ENCODE assay signal across 9 cellular contexts in the genomic region with DNA sequence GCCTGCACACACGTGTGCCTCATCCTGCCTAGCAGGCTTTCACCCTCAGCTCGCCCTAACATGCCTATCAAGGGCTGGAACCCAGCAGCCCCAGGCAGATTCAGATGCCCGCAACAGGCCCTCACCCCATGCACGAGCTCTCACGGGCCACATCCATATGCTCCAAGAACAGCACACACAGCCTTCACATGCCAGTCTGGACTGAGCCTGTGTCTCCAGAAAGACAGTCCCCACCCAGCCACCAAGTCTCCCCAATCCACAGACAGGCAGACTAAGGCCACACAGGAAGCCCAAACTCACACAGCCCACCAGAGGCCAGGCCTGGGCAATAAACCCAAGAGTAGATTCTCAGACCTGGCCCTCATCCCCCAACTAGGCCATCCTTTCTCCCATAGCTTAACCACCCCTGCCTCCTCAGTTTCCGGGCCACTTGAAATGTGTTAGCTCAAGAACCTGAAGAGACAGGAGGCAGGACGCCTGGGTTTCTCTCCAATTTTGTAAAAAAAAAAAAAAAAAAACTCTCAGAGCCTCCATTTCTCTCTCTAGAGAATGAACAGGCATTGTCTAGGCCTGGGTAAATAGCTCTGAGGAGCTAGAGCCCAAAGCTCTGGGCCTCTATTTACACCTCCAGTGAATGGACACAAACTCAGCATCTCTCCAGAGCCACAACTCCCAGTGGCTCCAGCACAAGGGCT. TPM values are rescaled to one million over a fixed set of nuclear protein-coding genes. Genes with fewer than 3 reads are reported as not detected.
DNase-seq lines count a peak whose midpoint lies in the region; ATAC-seq and TF ChIP-seq lines count a peak whose summit lies in the region.
"Had no signal": no experiment of that assay in that cellular context is flagged by ENCODE, and none has a peak within 500 bp of the region (broad histone marks: within the 10 kb centered on the region; RNA-seq: fewer than 3 reads in every experiment).

No MANE protein-coding gene starts in this region.

- H3K36me3 ChIP-seq in hepatocyte (replicated peaks; ENCODE audit: insufficient read depth, low read depth), result no peaks in the 10 kb centered on the region

- no peaks in the 10 kb centered on the region for H3K9me2 ChIP-seq in hepatocyte (replicated peaks; ENCODE audit: insufficient read depth)

- no peak for DNase-seq in HL-60 (ENCODE audit: low read depth in 1 of 2, low spot score in 1 of 2)
- peak; percentile 19 to 35 for DNase-seq in activated CD4-positive, alpha-beta T cell treated with anti-CD3 and anti-CD28 coated beads, Interleukin-2, amount 50 U/mL, for 48 hours
- no peak for DNase-seq in hepatocyte (ENCODE audit: low spot score)
- peak in 1 of 2 donors; percentile 54 for DNase-seq in stimulated activated effector memory CD8-positive, alpha-beta T cell treated with anti-CD3 and anti-CD28 coated beads, Interleukin-12 subunit alpha, Interleukin-12 subunit beta, amount 100 ng/mL, for 72 hours (ENCODE audit: low spot score in 2 of 2)
- no peak for DNase-seq in SHP77 treated with DMSO at 0.1 percent for 48 hours (lab: John Stamatoyannopoulos, UW)
- no peak for DNase-seq in GF-D8 (lab: John Stamatoyannopoulos, UW)
- no peak for DNase-seq in iPS-NIHi11 (ENCODE audit: low spot score)
- no peak for DNase-seq in NCI-H2196 treated with DMSO at 0.1 percent for 48 hours (lab: John Stamatoyannopoulos, UW; ENCODE audit: unreplicated experiment)
- DNase-seq: NCI-H1436 had no signal

- H2AFZ ChIP-seq in hepatocyte, result no peak overlapping the region

- peak overlapping the region; percentile 81 for H3K4me3 Mint-ChIP-seq in stimulated activated effector memory CD8-positive, alpha-beta T cell treated with anti-CD3 and anti-CD28 coated beads, Interleukin-12 subunit alpha, Interleukin-12 subunit beta, amount 100 ng/mL, for 72 hours

- TF ChIP-seq CTCF in HL-60 (IDR thresholded peaks at IDR 0.05; ENCODE audit: insufficient read depth, low read length) (no peak), hepatocyte (IDR thresholded peaks at IDR 0.05; ENCODE audit: poor library complexity) (no peak)

- H3K27me3 ChIP-seq in HL-60 (ENCODE audit: insufficient read depth, poor library complexity, severe bottlenecking), result no peaks in the 10 kb centered on the region
- no peaks in the 10 kb centered on the region for H3K27me3 ChIP-seq in hepatocyte

- peaks cover 78% of the 10 kb centered on the region for H3K79me2 ChIP-seq in hepatocyte

- H3K9me3 ChIP-seq in hepatocyte (ENCODE audit: low read depth), result no peaks in the 10 kb centered on the region

- H3K27ac ChIP-seq in HL-60 (replicated peaks) (peak overlapping the region; percentile 88; the same call in 1 of the 2 replicates), hepatocyte (peak overlapping the region; percentile 95)

- peak overlapping the region; percentile 74 for H3K4me3 ChIP-seq in HL-60 (replicated peaks; ENCODE audit: insufficient read depth, low read length)
- peak overlapping the region; percentile 79 for H3K4me3 ChIP-seq in hepatocyte

- H3K4me1 Mint-ChIP-seq in stimulated activated effector memory CD8-positive, alpha-beta T cell treated with anti-CD3 and anti-CD28 coated beads, Interleukin-12 subunit alpha, Interleukin-12 subunit beta, amount 100 ng/mL, for 72 hours, result peaks cover 69% of the 10 kb centered on the region

- H3K4me1 ChIP-seq in hepatocyte (ENCODE audit: insufficient read depth), result peaks cover 47% of the 10 kb centered on the region

- no peak for ATAC-seq in stimulated activated effector memory CD8-positive, alpha-beta T cell treated with anti-CD3 and anti-CD28 coated beads, Interleukin-12 subunit alpha, Interleukin-12 subunit beta, amount 100 ng/mL, for 72 hours

- peak overlapping the region; percentile 94 for H3K27ac Mint-ChIP-seq in stimulated activated effector memory CD8-positive, alpha-beta T cell treated with anti-CD3 and anti-CD28 coated beads, Interleukin-12 subunit alpha, Interleukin-12 subunit beta, amount 100 ng/mL, for 72 hours

- H3K36me3 Mint-ChIP-seq in stimulated activated effector memory CD8-positive, alpha-beta T cell treated with anti-CD3 and anti-CD28 coated beads, Interleukin-12 subunit alpha, Interleukin-12 subunit beta, amount 100 ng/mL, for 72 hours, result peaks cover 64% of the 10 kb centered on the region

- H4K20me1 ChIP-seq in hepatocyte (ENCODE audit: insufficient read depth, poor library complexity, severe bottlenecking), result peaks cover 46% of the 10 kb centered on the region

- H3K4me2 ChIP-seq in hepatocyte, result peak overlapping the region; percentile 78

- WGBS in hepatocyte (ENCODE audit: low lambda C conversion rate, missing lambda C conversion rate), result 40% methylated on average over 7 of the region's 7 CpGs

- no peaks in the 10 kb centered on the region for H3K9me3 Mint-ChIP-seq in stimulated activated effector memory CD8-positive, alpha-beta T cell treated with anti-CD3 and anti-CD28 coated beads, Interleukin-12 subunit alpha, Interleukin-12 subunit beta, amount 100 ng/mL, for 72 hours

RNA-seq across cellular contexts. Expression of a gene that starts 6.8 kb away (rescaled TPM):
- total RNA-seq in hepatocyte, result 46.3 and 47.2 TPM in 2 replicates
- 28.2 and 31.2 TPM in 2 replicates for polyA plus RNA-seq in hepatocyte

RNA-seq across cellular contexts. Expression of a gene that starts 19.4 kb away (rescaled TPM):
- 9.8 and 15.6 TPM in 2 replicates for total RNA-seq in hepatocyte
- polyA plus RNA-seq in hepatocyte, result 23.7 and 25.4 TPM in 2 replicates

RNA-seq across cellular contexts. Expression of a gene that starts 38.8 kb away (rescaled TPM):
- 29.8 and 50.4 TPM in 2 replicates for total RNA-seq in hepatocyte
- 46.2 and 49.5 TPM in 2 replicates for polyA plus RNA-seq in hepatocyte

RNA-seq across cellular contexts. Expression of a gene that starts 48.3 kb away (rescaled TPM):
- 22.4 and 24.6 TPM in 2 replicates for total RNA-seq in hepatocyte
- polyA plus RNA-seq in hepatocyte, result 18.0 and 25.2 TPM in 2 replicates

RNA-seq across cellular contexts. Expression of a gene that starts 57.4 kb away (rescaled TPM):
- 10.6 and 11.7 TPM in 2 replicates for total RNA-seq in hepatocyte
- polyA plus RNA-seq in hepatocyte, result 12.6 and 15.1 TPM in 2 replicates

Comparison
In these comparisons a context has a peak if more than half of its experiments do, and no peak if none do; other contexts are left out.
1. DNase-seq: peak in activated CD4-positive, alpha-beta T cell treated with anti-CD3 and anti-CD28 coated beads, Interleukin-2, amount 50 U/mL, for 48 hours (2 of 2); none in HL-60 (0 of 2), hepatocyte (single experiment), SHP77 treated with DMSO at 0.1 percent for 48 hours (single experiment), GF-D8 (single experiment), iPS-NIHi11 (single experiment) and NCI-H2196 treated with DMSO at 0.1 percent for 48 hours (single experiment).